Comparison of ENCODE assay signal across 8 cellular contexts in genomic region chr5:36240779-36241635, GRCh38. TPM values are rescaled to one million over a fixed set of nuclear protein-coding genes. Genes with fewer than 3 reads are reported as not detected.
DNase-seq lines count a peak whose midpoint lies in the region; ATAC-seq, FAIRE-seq and TF ChIP-seq lines count a peak whose summit lies in the region.

No MANE protein-coding gene starts in this region.

- peaks cover 2% of the 10 kb centered on the region for H3K36me3 Mint-ChIP-seq in neural crest cell (ENCODE audit: low read depth)

- FAIRE-seq in frontal cortex (lab: Jason Lieb, UNC) = no peak

- H3K27me3 ChIP-seq in Peyer's patch (no peaks in the 10 kb centered on the region), thymus (ENCODE audit: control insufficient read depth, insufficient read depth) (no peaks in the 10 kb centered on the region)

- DNase-seq in COLO829 (ENCODE audit: low spot score) (peak; percentile 6), Peyer's patch (peak; percentile 55 to 77 (median 70)), frontal cortex (ENCODE audit: low spot score in 2 of 2) (peak; percentile 35 to 37), neural crest cell (ENCODE audit: low read depth, low spot score) (peak; percentile 55)
- DNase-seq in activated naive CD4-positive, alpha-beta T cell (lab: John Stamatoyannopoulos, UW) = peak; percentile 15 to 33 (median 31)

- no peaks in the 10 kb centered on the region for H3K9me3 ChIP-seq in Peyer's patch
- H3K9me3 ChIP-seq in thymus (ENCODE audit: control insufficient read depth) = no peaks in the 10 kb centered on the region

- WGBS in thymus = under 1% methylated on average over 62 of the region's 62 CpGs

- H3K27ac ChIP-seq in Peyer's patch = peak overlapping the region; percentile 94 to 97 (median 96)
- peak overlapping the region; percentile 95 for H3K27ac ChIP-seq in thymus (ENCODE audit: low read depth)

- H3K4me3 Mint-ChIP-seq in neural crest cell = peak overlapping the region; percentile 57

- no peaks in the 10 kb centered on the region for H3K36me3 ChIP-seq in Peyer's patch
- H3K36me3 ChIP-seq in thymus (ENCODE audit: control insufficient read depth, insufficient read depth) = no peaks in the 10 kb centered on the region

- no peak for TF ChIP-seq POLR2A in Peyer's patch (IDR thresholded peaks at IDR 0.05)

- peaks cover 47% of the 10 kb centered on the region for H3K4me1 Mint-ChIP-seq in neural crest cell

- peak overlapping the region; percentile 74 to 94 (median 86) for H3K4me3 ChIP-seq in Peyer's patch
- H3K4me3 ChIP-seq in thymus (ENCODE audit: low read length) = peak overlapping the region; percentile 86

- peak overlapping the region; percentile 93 for H3K27ac Mint-ChIP-seq in neural crest cell (ENCODE audit: unreplicated experiment)

- H3K27me3 Mint-ChIP-seq in neural crest cell (ENCODE audit: low read depth) = no peaks in the 10 kb centered on the region

- ATAC-seq in GM19467 (IDR thresholded peaks at IDR 0.05; ENCODE audit: unreplicated experiment) (peak; percentile 9), HG03575 (IDR thresholded peaks at IDR 0.05; ENCODE audit: extremely low read depth, insufficient number of reproducible peaks, low FRiP score, unreplicated experiment) (peak; percentile 10)

- TF ChIP-seq CTCF in Peyer's patch (IDR thresholded peaks at IDR 0.05) (no peak), neural crest cell (conservative IDR thresholded peaks at IDR 0.05) (no peak)

- H3K9me3 Mint-ChIP-seq in neural crest cell = no peaks in the 10 kb centered on the region

- peaks cover 0 to 24% (median 0%) of the 10 kb centered on the region in 4 donors for H3K4me1 ChIP-seq in Peyer's patch
- H3K4me1 ChIP-seq in thymus (ENCODE audit: control insufficient read depth, insufficient read depth, low read length) = peaks cover 11% of the 10 kb centered on the region

RNA-seq across cellular contexts. Expression of gene NADK2, which starts 0.7 kb away (rescaled TPM):
- total RNA-seq in Peyer's patch (10 to 100 TPM in 3 of 4 donors, 1 to 10 TPM in 1; 5.8 to 30.0 (median 17.4) TPM), frontal cortex (85.2 TPM), neural crest cell (27.2 and 29.2 TPM in 2 replicates)
- 12.4 TPM for polyA plus RNA-seq in thymus

Comparison
In these comparisons a context has a peak if more than half of its experiments do, and no peak if none do; other contexts are left out.
1. Peak in every context shown above with its lines: DNase-seq, ATAC-seq, H3K4me3 ChIP-seq and H3K27ac ChIP-seq.
2. DNase-seq: peak in every context shown above with its lines; median percentile 70 in Peyer's patch; 55 in neural crest cell; 36 in frontal cortex; 31 in activated naive CD4-positive, alpha-beta T cell; 6 in COLO829.